ENCODE assay signal across 1 cellular context in genomic region chr9:78150312-78150982, GRCh38.
TF ChIP-seq lines count a peak whose summit lies in the region.

No MANE protein-coding gene starts in this region.

TF ChIP-seq in GM23338, 12 proteins besides CTCF, POLR2A, EP300 and RAD21 (continued from another document):
- TF ChIP-seq, protein P1, sequence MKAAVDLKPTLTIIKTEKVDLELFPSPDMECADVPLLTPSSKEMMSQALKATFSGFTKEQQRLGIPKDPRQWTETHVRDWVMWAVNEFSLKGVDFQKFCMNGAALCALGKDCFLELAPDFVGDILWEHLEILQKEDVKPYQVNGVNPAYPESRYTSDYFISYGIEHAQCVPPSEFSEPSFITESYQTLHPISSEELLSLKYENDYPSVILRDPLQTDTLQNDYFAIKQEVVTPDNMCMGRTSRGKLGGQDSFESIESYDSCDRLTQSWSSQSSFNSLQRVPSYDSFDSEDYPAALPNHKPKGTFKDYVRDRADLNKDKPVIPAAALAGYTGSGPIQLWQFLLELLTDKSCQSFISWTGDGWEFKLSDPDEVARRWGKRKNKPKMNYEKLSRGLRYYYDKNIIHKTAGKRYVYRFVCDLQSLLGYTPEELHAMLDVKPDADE (IDR thresholded peaks at IDR 0.05) = no peak
- TF ChIP-seq POLR2AphosphoS5 (IDR thresholded peaks at IDR 0.05; ENCODE audit: low read depth) (no peak), CREB1 (CRISPR knock-in tag; IDR thresholded peaks at IDR 0.05; ENCODE audit: low read depth) (no peak), STAT1 (IDR thresholded peaks at IDR 0.05; ENCODE audit: unreplicated experiment) (no peak), NANOG (IDR thresholded peaks at IDR 0.05; ENCODE audit: borderline replicate concordance) (no peak), REST (IDR thresholded peaks at IDR 0.05; ENCODE audit: unreplicated experiment) (no peak), JUNB (IDR thresholded peaks at IDR 0.05; ENCODE audit: unreplicated experiment) (no peak)
